In genomic region chr19:7914598-7915045, GRCh38 we compare ENCODE assay signal across 8 cellular contexts. TPM values are rescaled to one million over a fixed set of nuclear protein-coding genes. Genes with fewer than 3 reads are reported as not detected.
DNase-seq lines count a peak whose midpoint lies in the region; ATAC-seq, FAIRE-seq and TF ChIP-seq lines count a peak whose summit lies in the region.

TSS of gene TGFBR3L (plus strand) at chr19:7914830.

- H3K4me3 Mint-ChIP-seq in activated CD8-positive, alpha-beta T cell treated with anti-CD3 and anti-CD28 coated beads, Interleukin-2, amount 10 ng/mL, durations not matched to agents 7 days and 5 days = peak within 1 kb of the TSS; percentile 42
- peak within 1 kb of the TSS; percentile 47 for H3K4me3 Mint-ChIP-seq in mesothelial cell of epicardium

- H3K4me1 ChIP-seq in kidney (ENCODE audit: control insufficient read depth in 1 of 2, insufficient read depth in 1 of 2, low read depth in 1 of 2, low read length in 2 of 2) = peaks cover 0 to 15% of the 10 kb centered on the region in 2 donors

- no peak within 1 kb of the TSS for H3K27ac ChIP-seq in kidney (ENCODE audit: low read depth in 2 of 2, low read length in 2 of 2)

- H3K27me3 Mint-ChIP-seq in activated CD8-positive, alpha-beta T cell treated with anti-CD3 and anti-CD28 coated beads, Interleukin-2, amount 10 ng/mL, durations not matched to agents 7 days and 5 days (ENCODE audit: low read depth) = peaks cover 26% of the 10 kb centered on the region
- H3K27me3 Mint-ChIP-seq in mesothelial cell of epicardium (ENCODE audit: low read depth) = peaks cover 46% of the 10 kb centered on the region

- CTCF ChIA-PET in BJ (lab: Yijun Ruan, JAX) = no interaction called here
- CTCF ChIA-PET in activated CD8-positive, alpha-beta T cell treated with anti-CD3 and anti-CD28 coated beads, Interleukin-2, amount 10 ng/mL, durations not matched to agents 7 days and 5 days (lab: Charles Lee) = no interaction called here

- peak; percentile 20; the same call in 1 of the 2 replicates for TF ChIP-seq POLR2A in GM12892 (IDR thresholded peaks at IDR 0.05; ENCODE audit: low read depth, low read length)

- no peaks in the 10 kb centered on the region for H3K9me3 ChIP-seq in kidney (ENCODE audit: control insufficient read depth in 1 of 2, low read length in 2 of 2)

- FAIRE-seq in GM12892 (lab: Jason Lieb, UNC) (no peak), kidney (lab: Jason Lieb, UNC) (no peak)

- intact Hi-C loops in kidney (cut with DNase I) = no loop called here

- POLR2A ChIA-PET in BJ (lab: Charles Lee) = no interaction called here
- POLR2A ChIA-PET in activated CD8-positive, alpha-beta T cell treated with anti-CD3 and anti-CD28 coated beads, Interleukin-2, amount 10 ng/mL, durations not matched to agents 7 days and 5 days (lab: Charles Lee) = interaction anchor here (0.8 kb wide), 1 partner anchor 10 kb away, joined by 3 read pairs; no protein-coding TSS in a partner anchor

- no peak for ATAC-seq in activated CD8-positive, alpha-beta T cell treated with anti-CD3 and anti-CD28 coated beads, Interleukin-2, amount 10 ng/mL, durations not matched to agents 7 days and 5 days
- no peak for ATAC-seq in HG03521 (IDR thresholded peaks at IDR 0.05; ENCODE audit: unreplicated experiment)

- peaks cover 24% of the 10 kb centered on the region for H3K4me1 Mint-ChIP-seq in activated CD8-positive, alpha-beta T cell treated with anti-CD3 and anti-CD28 coated beads, Interleukin-2, amount 10 ng/mL, durations not matched to agents 7 days and 5 days (ENCODE audit: low read depth)
- H3K4me1 Mint-ChIP-seq in mesothelial cell of epicardium = peaks cover 10% of the 10 kb centered on the region

- peaks cover 24% of the 10 kb centered on the region for H3K36me3 Mint-ChIP-seq in activated CD8-positive, alpha-beta T cell treated with anti-CD3 and anti-CD28 coated beads, Interleukin-2, amount 10 ng/mL, durations not matched to agents 7 days and 5 days (ENCODE audit: low read depth)
- peaks cover 16% of the 10 kb centered on the region for H3K36me3 Mint-ChIP-seq in mesothelial cell of epicardium

- TF ChIP-seq CTCF in BJ (IDR thresholded peaks at IDR 0.05; ENCODE audit: insufficient read depth, low read depth, low read length) (no peak), mesothelial cell of epicardium (IDR thresholded peaks at IDR 0.05; ENCODE audit: unreplicated experiment) (no peak), kidney (IDR thresholded peaks at IDR 0.05; ENCODE audit: borderline replicate concordance, extremely low read depth, insufficient read depth) (no peak)

- H3K27ac Mint-ChIP-seq in activated CD8-positive, alpha-beta T cell treated with anti-CD3 and anti-CD28 coated beads, Interleukin-2, amount 10 ng/mL, durations not matched to agents 7 days and 5 days = peak within 1 kb of the TSS; percentile 24
- no peak within 1 kb of the TSS for H3K27ac Mint-ChIP-seq in mesothelial cell of epicardium

- no peak within 1 kb of the TSS for H3K9ac ChIP-seq in kidney (ENCODE audit: low read length in 2 of 2)

- DNase-seq in BJ (ENCODE audit: low read depth) (no peak), GM12892 (ENCODE audit: insufficient read length) (no peak), mesothelial cell of epicardium (ENCODE audit: low spot score in 2 of 2, unreplicated experiment in 2 of 2) (peak in 1 of 2 experiments; percentile 15), kidney (no peak), AG20443 (ENCODE audit: low spot score) (no peak), NCI-H2081 treated with DMSO at 0.1 percent for 48 hours (lab: John Stamatoyannopoulos, UW) (no peak)
- no peak for DNase-seq in activated CD8-positive, alpha-beta T cell treated with anti-CD3 and anti-CD28 coated beads, Interleukin-2, amount 10 ng/mL, durations not matched to agents 7 days and 5 days

- peak within 1 kb of the TSS; percentile 49 for H3K4me3 ChIP-seq in BJ (ENCODE audit: low read depth, low read length)
- H3K4me3 ChIP-seq in kidney (ENCODE audit: low read length in 2 of 2) = no peak within 1 kb of the TSS

- H3K9me3 Mint-ChIP-seq in activated CD8-positive, alpha-beta T cell treated with anti-CD3 and anti-CD28 coated beads, Interleukin-2, amount 10 ng/mL, durations not matched to agents 7 days and 5 days (ENCODE audit: insufficient read depth) = no peaks in the 10 kb centered on the region
- no peaks in the 10 kb centered on the region for H3K9me3 Mint-ChIP-seq in mesothelial cell of epicardium

- H3K36me3 ChIP-seq in BJ (ENCODE audit: control insufficient read depth, insufficient read depth, low read length) = peaks cover 12% of the 10 kb centered on the region
- H3K36me3 ChIP-seq in kidney (ENCODE audit: control insufficient read depth in 1 of 2, insufficient read depth in 2 of 2, low read length in 2 of 2) = peaks cover 2 to 10% of the 10 kb centered on the region in 2 donors

- no peaks in the 10 kb centered on the region for H3K27me3 ChIP-seq in BJ (ENCODE audit: control insufficient read depth, insufficient read depth, low read length)

RNA-seq across cellular contexts. Expression of gene TGFBR3L, which starts in this region (rescaled TPM):
- polyA plus RNA-seq in BJ (2011; rRNA removed) = 0.50 and 0.61 TPM in 2 replicates
- 0.57 and 1.2 TPM in 2 replicates for polyA minus RNA-seq in BJ (2011; rRNA and poly(A)+ RNA removed)
- polyA plus RNA-seq in GM12892 (2012; ENCODE audit: missing spikeins) = not detected
- total RNA-seq in activated CD8-positive, alpha-beta T cell treated with anti-CD3 and anti-CD28 coated beads, Interleukin-2, amount 10 ng/mL, durations not matched to agents 7 days and 5 days = 1 to 10 TPM; 2.7 to 3.6 TPM
- total RNA-seq in mesothelial cell of epicardium = 1.2 to 1.7 TPM (median 1.2 TPM) in 3 replicates
- 0.44 TPM for total RNA-seq in kidney
- 1.5 TPM for polyA plus RNA-seq in kidney (ENCODE audit: insufficient read depth, low read depth, low replicate concordance)
